Comparison of ENCODE assay signal across 1 cellular context in the genomic region with DNA sequence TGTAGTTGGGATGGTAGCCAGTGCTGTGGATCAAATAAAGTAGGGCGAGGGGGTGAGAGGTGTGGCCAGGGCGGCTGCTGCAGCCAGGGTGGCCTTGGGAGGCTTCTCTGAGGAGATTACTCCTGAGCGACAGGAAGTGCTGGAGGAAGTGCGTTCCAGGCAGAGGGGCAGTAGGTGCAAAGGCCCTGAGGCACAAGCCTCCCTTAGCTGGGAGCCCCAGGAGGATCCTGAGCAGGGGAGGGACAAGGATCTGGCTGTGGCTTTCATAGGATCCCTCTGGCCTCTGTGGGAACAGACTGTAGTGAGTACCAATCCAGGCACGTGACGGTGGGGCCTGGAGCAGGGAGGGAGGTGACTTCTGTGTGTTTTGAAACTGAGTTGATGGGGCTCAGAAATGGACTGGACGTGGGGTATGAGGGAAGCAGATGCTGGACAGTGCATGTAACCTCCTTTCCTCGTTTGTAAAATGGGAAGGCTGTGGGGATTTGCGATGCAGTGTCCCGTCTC.
TF ChIP-seq lines count a peak whose summit lies in the region.

No MANE protein-coding gene starts in this region.

TF ChIP-seq in GM23338, 12 proteins besides CTCF, POLR2A, EP300 and RAD21 (continued from another document):
- TF ChIP-seq, protein P1, sequence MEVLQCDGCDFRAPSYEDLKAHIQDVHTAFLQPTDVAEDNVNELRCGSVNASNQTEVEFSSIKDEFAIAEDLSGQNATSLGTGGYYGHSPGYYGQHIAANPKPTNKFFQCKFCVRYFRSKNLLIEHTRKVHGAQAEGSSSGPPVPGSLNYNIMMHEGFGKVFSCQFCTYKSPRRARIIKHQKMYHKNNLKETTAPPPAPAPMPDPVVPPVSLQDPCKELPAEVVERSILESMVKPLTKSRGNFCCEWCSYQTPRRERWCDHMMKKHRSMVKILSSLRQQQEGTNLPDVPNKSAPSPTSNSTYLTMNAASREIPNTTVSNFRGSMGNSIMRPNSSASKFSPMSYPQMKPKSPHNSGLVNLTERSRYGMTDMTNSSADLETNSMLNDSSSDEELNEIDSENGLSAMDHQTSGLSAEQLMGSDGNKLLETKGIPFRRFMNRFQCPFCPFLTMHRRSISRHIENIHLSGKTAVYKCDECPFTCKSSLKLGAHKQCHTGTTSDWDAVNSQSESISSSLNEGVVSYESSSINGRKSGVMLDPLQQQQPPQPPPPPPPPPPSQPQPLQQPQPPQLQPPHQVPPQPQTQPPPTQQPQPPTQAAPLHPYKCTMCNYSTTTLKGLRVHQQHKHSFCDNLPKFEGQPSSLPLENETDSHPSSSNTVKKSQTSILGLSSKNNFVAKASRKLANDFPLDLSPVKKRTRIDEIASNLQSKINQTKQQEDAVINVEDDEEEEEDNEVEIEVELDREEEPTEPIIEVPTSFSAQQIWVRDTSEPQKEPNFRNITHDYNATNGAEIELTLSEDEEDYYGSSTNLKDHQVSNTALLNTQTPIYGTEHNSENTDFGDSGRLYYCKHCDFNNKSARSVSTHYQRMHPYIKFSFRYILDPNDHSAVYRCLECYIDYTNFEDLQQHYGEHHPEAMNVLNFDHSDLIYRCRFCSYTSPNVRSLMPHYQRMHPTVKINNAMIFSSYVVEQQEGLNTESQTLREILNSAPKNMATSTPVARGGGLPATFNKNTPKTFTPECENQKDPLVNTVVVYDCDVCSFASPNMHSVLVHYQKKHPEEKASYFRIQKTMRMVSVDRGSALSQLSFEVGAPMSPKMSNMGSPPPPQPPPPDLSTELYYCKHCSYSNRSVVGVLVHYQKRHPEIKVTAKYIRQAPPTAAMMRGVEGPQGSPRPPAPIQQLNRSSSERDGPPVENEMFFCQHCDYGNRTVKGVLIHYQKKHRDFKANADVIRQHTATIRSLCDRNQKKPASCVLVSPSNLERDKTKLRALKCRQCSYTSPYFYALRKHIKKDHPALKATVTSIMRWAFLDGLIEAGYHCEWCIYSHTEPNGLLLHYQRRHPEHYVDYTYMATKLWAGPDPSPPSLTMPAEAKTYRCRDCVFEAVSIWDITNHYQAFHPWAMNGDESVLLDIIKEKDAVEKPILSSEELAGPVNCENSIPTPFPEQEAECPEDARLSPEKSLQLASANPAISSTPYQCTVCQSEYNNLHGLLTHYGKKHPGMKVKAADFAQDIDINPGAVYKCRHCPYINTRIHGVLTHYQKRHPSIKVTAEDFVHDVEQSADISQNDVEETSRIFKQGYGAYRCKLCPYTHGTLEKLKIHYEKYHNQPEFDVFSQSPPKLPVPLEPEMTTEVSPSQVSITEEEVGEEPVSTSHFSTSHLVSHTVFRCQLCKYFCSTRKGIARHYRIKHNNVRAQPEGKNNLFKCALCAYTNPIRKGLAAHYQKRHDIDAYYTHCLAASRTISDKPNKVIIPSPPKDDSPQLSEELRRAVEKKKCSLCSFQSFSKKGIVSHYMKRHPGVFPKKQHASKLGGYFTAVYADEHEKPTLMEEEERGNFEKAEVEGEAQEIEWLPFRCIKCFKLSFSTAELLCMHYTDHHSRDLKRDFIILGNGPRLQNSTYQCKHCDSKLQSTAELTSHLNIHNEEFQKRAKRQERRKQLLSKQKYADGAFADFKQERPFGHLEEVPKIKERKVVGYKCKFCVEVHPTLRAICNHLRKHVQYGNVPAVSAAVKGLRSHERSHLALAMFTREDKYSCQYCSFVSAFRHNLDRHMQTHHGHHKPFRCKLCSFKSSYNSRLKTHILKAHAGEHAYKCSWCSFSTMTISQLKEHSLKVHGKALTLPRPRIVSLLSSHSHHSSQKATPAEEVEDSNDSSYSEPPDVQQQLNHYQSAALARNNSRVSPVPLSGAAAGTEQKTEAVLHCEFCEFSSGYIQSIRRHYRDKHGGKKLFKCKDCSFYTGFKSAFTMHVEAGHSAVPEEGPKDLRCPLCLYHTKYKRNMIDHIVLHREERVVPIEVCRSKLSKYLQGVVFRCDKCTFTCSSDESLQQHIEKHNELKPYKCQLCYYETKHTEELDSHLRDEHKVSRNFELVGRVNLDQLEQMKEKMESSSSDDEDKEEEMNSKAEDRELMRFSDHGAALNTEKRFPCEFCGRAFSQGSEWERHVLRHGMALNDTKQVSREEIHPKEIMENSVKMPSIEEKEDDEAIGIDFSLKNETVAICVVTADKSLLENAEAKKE (CRISPR knock-in tag; IDR thresholded peaks at IDR 0.05), result no peak
- no peak for TF ChIP-seq EZH2 (IDR thresholded peaks at IDR 0.05; ENCODE audit: low read depth, unreplicated experiment)
